ENCODE assay signal across 12 cellular contexts in the genomic region with DNA sequence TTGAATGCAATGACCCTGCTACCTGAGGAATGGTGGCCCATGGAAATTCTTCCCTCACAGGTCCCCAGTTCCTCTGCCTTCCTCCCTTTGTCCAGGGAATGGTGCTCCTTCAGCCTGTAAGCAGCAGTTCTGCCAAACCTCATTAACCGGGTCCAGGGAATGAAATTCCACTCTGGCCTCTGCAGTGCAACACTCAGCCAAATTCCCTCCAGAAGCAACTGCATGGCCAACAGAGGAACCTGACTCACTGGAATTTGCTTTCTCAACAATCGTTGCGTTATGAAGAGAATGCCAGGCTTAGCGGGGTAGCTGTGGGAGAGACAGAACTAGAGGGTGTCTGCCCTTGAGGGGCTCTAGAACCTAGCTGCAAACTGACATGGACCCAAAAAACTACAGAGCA.
A peak's percentile ranks its signal among the peaks of the same experiment; 100 is the strongest.
DNase-seq lines count a peak whose midpoint lies in the region; ATAC-seq and TF ChIP-seq lines count a peak whose summit lies in the region.
"Had no signal": no experiment of that assay in that cellular context is flagged by ENCODE, and none has a peak within 500 bp of the region (broad histone marks: within the 10 kb centered on the region; RNA-seq: fewer than 3 reads in every experiment).

No MANE protein-coding gene starts in this region.

- TF ChIP-seq CTCF in SK-N-SH (IDR thresholded peaks at IDR 0.05) (no peak), mucosa of descending colon (IDR thresholded peaks at IDR 0.05) (no peak)

- H3K9me2 ChIP-seq in SK-N-SH = no peaks in the 10 kb centered on the region

- no peak overlapping the region for H3K4me2 ChIP-seq in SK-N-SH

- no peak for TF ChIP-seq EP300 in SK-N-SH (IDR thresholded peaks at IDR 0.05; ENCODE audit: borderline replicate concordance in 1 of 2, low read depth in 1 of 2, low read length in 1 of 2)

- H3K9me3 ChIP-seq in SK-N-SH = no peaks in the 10 kb centered on the region
- H3K9me3 ChIP-seq in mucosa of descending colon = no peaks in the 10 kb centered on the region

- H3K9ac ChIP-seq in SK-N-SH = no peak overlapping the region

- H3K27me3 ChIP-seq in SK-N-SH (ENCODE audit: insufficient read depth) = peaks cover 6% of the 10 kb centered on the region; the same call in 1 of the 2 replicates

- no peak overlapping the region for H3K27ac ChIP-seq in SK-N-SH (ENCODE audit: low read depth in 2 of 2, low read length in 1 of 2)
- H3K27ac ChIP-seq: 22Rv1, VCaP had no signal

- ATAC-seq in SK-N-SH treated with all-trans-retinoic acid at 6 μM for 48 hours (peak; percentile 17; the same call in 1 of the 3 replicates), mucosa of descending colon (peak; percentile 21), HG02642 (IDR thresholded peaks at IDR 0.05; ENCODE audit: poor library complexity, unreplicated experiment) (no peak)

- H3K4me1 ChIP-seq in SK-N-SH (ENCODE audit: control insufficient read depth in 1 of 2, insufficient read depth in 2 of 2, low read depth in 1 of 2, low read length in 1 of 2) (peaks cover 0 to 8% of the 10 kb centered on the region in 2 experiments; a peak in 1 of 4 replicates), mucosa of descending colon (ENCODE audit: low read depth) (no peaks in the 10 kb centered on the region)

- intact Hi-C loops in mucosa of descending colon (cut with DNase I, micrococcal nuclease) = no loop called here

- CTCF ChIA-PET in SK-N-SH (lab: Yijun Ruan, JAX) = no interaction called here

- H3K36me3 ChIP-seq in SK-N-SH (replicated peaks in 1 of 2; ENCODE audit: control insufficient read depth in 1 of 2, insufficient read depth in 2 of 2, low read length in 1 of 2) (no peaks in the 10 kb centered on the region), mucosa of descending colon (ENCODE audit: low read depth) (no peaks in the 10 kb centered on the region)

- H3K4me3 ChIP-seq in SK-N-SH (ENCODE audit: low read depth in 2 of 2, low read length in 1 of 2) = no peak overlapping the region
- H3K4me3 ChIP-seq in mucosa of descending colon = no peak overlapping the region

- DNase-seq in SK-N-SH (no peak), fibroblast of gingiva (ENCODE audit: low read depth) (peak; percentile 88), mucosa of descending colon (no peak), NCI-H187 (lab: John Stamatoyannopoulos, UW) (no peak), inferior parietal cortex (ENCODE audit: extremely low spot score) (no peak), DMS114 treated with DMSO at 0.1 percent for 48 hours (lab: John Stamatoyannopoulos, UW; ENCODE audit: unreplicated experiment) (no peak)
- DNase-seq: DMS53, MV-4-11 had no signal

- TF ChIP-seq RAD21 in SK-N-SH (IDR thresholded peaks at IDR 0.05; ENCODE audit: low read length) = no peak

- H3F3A ChIP-seq in SK-N-SH (replicated peaks; ENCODE audit: insufficient read depth) = no peaks in the 10 kb centered on the region

- 53% methylated on average over 4 of the region's 4 CpGs for WGBS in SK-N-SH (ENCODE audit: low lambda C conversion rate)

- no peak overlapping the region for H2AFZ ChIP-seq in SK-N-SH (ENCODE audit: low read depth)

- POLR2A ChIA-PET in SK-N-SH (lab: Yijun Ruan, JAX) = no interaction called here

- no peaks in the 10 kb centered on the region for H3K79me2 ChIP-seq in SK-N-SH (ENCODE audit: insufficient read depth)

- no peaks in the 10 kb centered on the region for H4K20me1 ChIP-seq in SK-N-SH (ENCODE audit: insufficient read depth)

TF ChIP-seq in SK-N-SH treated with all-trans-retinoic acid at 6 μM for 48 hours, 23 proteins besides CTCF, POLR2A, EP300 and RAD21 (continues in another document):
- no peak for TF ChIP-seq OSR1 (CRISPR knock-in tag; IDR thresholded peaks at IDR 0.05)
- no peak for TF ChIP-seq CSRNP3 (CRISPR knock-in tag; IDR thresholded peaks at IDR 0.05)
- no peak for TF ChIP-seq ZNF70 (CRISPR knock-in tag; IDR thresholded peaks at IDR 0.05)
- no peak for TF ChIP-seq TOX (CRISPR knock-in tag; IDR thresholded peaks at IDR 0.05; ENCODE audit: borderline replicate concordance)
- no peak for TF ChIP-seq TCF4 (CRISPR knock-in tag; IDR thresholded peaks at IDR 0.05; ENCODE audit: borderline replicate concordance)
- TF ChIP-seq ESRRG (CRISPR knock-in tag; IDR thresholded peaks at IDR 0.05) = no peak
- no peak for TF ChIP-seq BACH2 (CRISPR knock-in tag; IDR thresholded peaks at IDR 0.05; ENCODE audit: borderline replicate concordance)
- no peak for TF ChIP-seq ZNF8 (CRISPR knock-in tag; IDR thresholded peaks at IDR 0.05)
- no peak for TF ChIP-seq ZNF565 (CRISPR knock-in tag; conservative IDR thresholded peaks at IDR 0.05; ENCODE audit: low read depth)
- no peak for TF ChIP-seq RARB (CRISPR knock-in tag; IDR thresholded peaks at IDR 0.05)

TF ChIP-seq in SK-N-SH, 30 proteins besides CTCF, POLR2A, EP300 and RAD21:
- TF ChIP-seq GABPA (IDR thresholded peaks at IDR 0.05; ENCODE audit: low read depth) = no peak
- no peak for TF ChIP-seq POLR2AphosphoS5 (IDR thresholded peaks at IDR 0.05; ENCODE audit: low read depth, low read length)
- no peak for TF ChIP-seq RXRA (IDR thresholded peaks at IDR 0.05; ENCODE audit: borderline replicate concordance, low read depth)
- no peak for TF ChIP-seq NRF1 (IDR thresholded peaks at IDR 0.05; ENCODE audit: low read depth, low read length)
- no peak for TF ChIP-seq TEAD4 (IDR thresholded peaks at IDR 0.05; ENCODE audit: borderline replicate concordance, insufficient read depth)
- TF ChIP-seq FOSL2 (IDR thresholded peaks at IDR 0.05; ENCODE audit: borderline replicate concordance, low read depth) = no peak
- TF ChIP-seq, protein P1, sequence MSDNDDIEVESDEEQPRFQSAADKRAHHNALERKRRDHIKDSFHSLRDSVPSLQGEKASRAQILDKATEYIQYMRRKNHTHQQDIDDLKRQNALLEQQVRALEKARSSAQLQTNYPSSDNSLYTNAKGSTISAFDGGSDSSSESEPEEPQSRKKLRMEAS (IDR thresholded peaks at IDR 0.05; ENCODE audit: low read depth) = no peak
TF ChIP-seq in SK-N-SH: peak in this region for 0.
